ENCODE assay signal across 8 cellular contexts in the genomic region with DNA sequence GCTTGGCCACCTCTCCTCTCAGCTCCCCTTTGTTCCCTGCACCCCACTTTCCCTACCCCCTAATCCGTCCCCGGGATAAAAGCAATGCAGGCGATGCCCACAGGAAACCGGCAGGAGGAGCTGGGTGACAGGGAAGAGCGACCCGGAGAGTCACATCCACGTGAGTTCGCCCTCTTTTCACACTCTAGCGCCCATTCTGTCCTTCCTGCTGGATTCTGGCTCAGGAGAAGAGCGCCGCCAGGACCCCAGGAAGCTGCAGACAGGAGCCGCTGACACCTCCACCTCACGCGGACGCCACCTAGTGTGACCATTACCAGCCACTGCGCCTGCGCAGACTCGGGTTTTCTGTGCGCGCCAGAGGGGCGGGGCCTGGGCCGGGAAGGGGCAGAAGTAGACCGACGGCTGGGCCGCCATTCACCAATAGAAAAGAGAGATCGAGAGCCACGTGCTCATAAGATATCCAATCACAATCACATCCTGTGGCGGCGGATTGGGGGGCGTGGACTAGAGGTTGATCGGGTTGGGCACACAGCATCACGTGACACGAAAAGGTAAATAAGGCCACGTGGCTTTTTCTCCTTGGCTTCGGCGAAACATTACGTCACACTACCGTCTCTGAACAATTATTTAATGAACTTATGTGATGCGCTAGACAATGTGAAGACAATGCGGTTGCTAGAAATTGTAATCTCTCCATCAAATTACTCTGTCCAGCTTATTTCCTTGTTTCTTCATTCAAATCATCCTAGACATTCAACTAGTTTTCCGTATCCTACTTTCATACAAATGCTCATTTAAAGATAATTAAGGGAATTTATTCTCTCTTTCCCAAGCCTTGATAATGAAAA.
DNase-seq lines count a peak whose midpoint lies in the region; ATAC-seq and TF ChIP-seq lines count a peak whose summit lies in the region.

No MANE protein-coding gene starts in this region.

- peak; percentile 98 for DNase-seq in AG10803 (ENCODE audit: low read depth)
- DNase-seq in NCI-H345 (lab: John Stamatoyannopoulos, UW), result peak; percentile 100
- DNase-seq in activated CD4-positive, CD25-positive, alpha-beta regulatory T cell treated with anti-CD3 and anti-CD28 coated beads, Interleukin-2, amount 50 U/mL, for 16 hours (ENCODE audit: low read depth, low spot score), result peak; percentile 100
- peak; percentile 83 to 98 for DNase-seq in cerebellar nuclear complex (lab: John Stamatoyannopoulos, UW)
- DNase-seq in islet precursor cell, result peak; percentile 100
- peak; percentile 99 to 100 (median 99) for DNase-seq in stimulated activated CD4-positive, alpha-beta T cell treated with anti-CD3 and anti-CD28 coated beads, Interleukin-12 subunit alpha, Interleukin-12 subunit beta, amount 100 ng/mL, for 48 hours (ENCODE audit: low read depth in 2 of 3, low spot score in 1 of 3)

- H3K4me3 ChIP-seq in AG10803 (ENCODE audit: low read length), result peak overlapping the region; percentile 87

- TF ChIP-seq CTCF in AG10803 (conservative IDR thresholded peaks at IDR 0.05; ENCODE audit: low read length), result peak; percentile 76

- ATAC-seq in GM19023 (IDR thresholded peaks at IDR 0.05; ENCODE audit: unreplicated experiment) (peak; percentile 100), HG03280 (IDR thresholded peaks at IDR 0.05; ENCODE audit: unreplicated experiment) (peak; percentile 99)

Comparison
In these comparisons a context has a peak if more than half of its experiments do, and no peak if none do; other contexts are left out.
1. Peak in every context shown above with its lines: DNase-seq, ATAC-seq and H3K4me3 ChIP-seq.